Comparison of ENCODE assay signal across 8 cellular contexts in genomic region chr21:18069875-18070274, GRCh38.
"Had no signal": no experiment of that assay in that cellular context is flagged by ENCODE, and none has a peak within 500 bp of the region (broad histone marks: within the 10 kb centered on the region; RNA-seq: fewer than 3 reads in every experiment).

No MANE protein-coding gene starts in this region.

- H3K4me3 ChIP-seq: GM12878 had no signal

- ATAC-seq: GM12878 had no signal

- DNase-seq: GDM1, GF-D8 had no signal

- FAIRE-seq: G401.6, GM12878, GM12891, GM12892, GM18507, GM19239 had no signal
